In genomic region chr21:34644815-34645214, GRCh38 we compare ENCODE assay signal across 18 cellular contexts. TPM values are rescaled to one million over a fixed set of nuclear protein-coding genes. Genes with fewer than 3 reads are reported as not detected.
"Had no signal": no experiment of that assay in that cellular context is flagged by ENCODE, and none has a peak within 500 bp of the region (broad histone marks: within the 10 kb centered on the region; RNA-seq: fewer than 3 reads in every experiment).

No MANE protein-coding gene starts in this region.

- H3K4me3 Mint-ChIP-seq: activated CD8-positive, alpha-beta memory T cell treated with anti-CD3 and anti-CD28 coated beads, Interleukin-2, amount 10 ng/mL, durations not matched to agents 7 days and 5 days; activated naive CD4-positive, alpha-beta T cell treated with anti-CD3 and anti-CD28 coated beads, Interleukin-2, amount 10 ng/mL, durations not matched to agents 7 days and 5 days; activated T-cell treated with anti-CD3 and anti-CD28 coated beads, Interleukin-2, amount 50 U/mL, for 24 hours; nephron had no signal

- DNase-seq: activated CD4-positive, alpha-beta T cell treated with anti-CD3 and anti-CD28 coated beads for 1 hour; activated CD4-positive, alpha-beta T cell treated with anti-CD3 and anti-CD28 coated beads, Interleukin-2, amount 50 U/mL, for 4 hours; activated CD8-positive, alpha-beta memory T cell treated with anti-CD3 and anti-CD28 coated beads, Interleukin-2, amount 10 ng/mL, durations not matched to agents 7 days and 5 days; activated naive CD4-positive, alpha-beta T cell treated with anti-CD3 and anti-CD28 coated beads, Interleukin-2, amount 10 ng/mL, durations not matched to agents 7 days and 5 days; activated T-cell treated with anti-CD3 and anti-CD28 coated beads, Interleukin-2, amount 50 U/mL, for 24 hours; central memory CD4-positive, alpha-beta T cell; colonic mucosa; effector CD4-positive, alpha-beta T cell; mesendoderm; nucleus accumbens; right lobe of liver; stimulated activated CD4-positive, alpha-beta T cell treated with anti-CD3 and anti-CD28 coated beads, Interleukin-1b, Interleukin-23, amount 100 ng/mL, for 48 hours; SW 1271; T1000 had no signal

- H3K4me1 ChIP-seq: colonic mucosa, esophagus muscularis mucosa had no signal

- H3K27me3 ChIP-seq: colonic mucosa, right lobe of liver had no signal

- H3K27ac ChIP-seq: colonic mucosa, esophagus muscularis mucosa, right lobe of liver, thoracic aorta had no signal

- H3K36me3 Mint-ChIP-seq: activated naive CD4-positive, alpha-beta T cell treated with anti-CD3 and anti-CD28 coated beads, Interleukin-2, amount 10 ng/mL, durations not matched to agents 7 days and 5 days had no signal

- H3K36me3 ChIP-seq: colonic mucosa, esophagus muscularis mucosa, right lobe of liver, thoracic aorta had no signal

- H3K27ac Mint-ChIP-seq: activated CD8-positive, alpha-beta memory T cell treated with anti-CD3 and anti-CD28 coated beads, Interleukin-2, amount 10 ng/mL, durations not matched to agents 7 days and 5 days; activated naive CD4-positive, alpha-beta T cell treated with anti-CD3 and anti-CD28 coated beads, Interleukin-2, amount 10 ng/mL, durations not matched to agents 7 days and 5 days; activated T-cell treated with anti-CD3 and anti-CD28 coated beads, Interleukin-2, amount 50 U/mL, for 24 hours; nephron had no signal

- H3K4me3 ChIP-seq: colonic mucosa, esophagus muscularis mucosa, right lobe of liver, thoracic aorta had no signal

- H3K9me3 ChIP-seq: colonic mucosa, esophagus muscularis mucosa, right lobe of liver, thoracic aorta had no signal

- H3K9me3 Mint-ChIP-seq: activated naive CD4-positive, alpha-beta T cell treated with anti-CD3 and anti-CD28 coated beads, Interleukin-2, amount 10 ng/mL, durations not matched to agents 7 days and 5 days; activated T-cell treated with anti-CD3 and anti-CD28 coated beads, Interleukin-2, amount 50 U/mL, for 24 hours had no signal

RNA-seq across cellular contexts. Expression of gene CLIC6, which starts 24.0 kb away (rescaled TPM):
- polyA plus RNA-seq: keratinocyte had no signal
